28 cellular contexts compared by ENCODE assay signal in the genomic region with DNA sequence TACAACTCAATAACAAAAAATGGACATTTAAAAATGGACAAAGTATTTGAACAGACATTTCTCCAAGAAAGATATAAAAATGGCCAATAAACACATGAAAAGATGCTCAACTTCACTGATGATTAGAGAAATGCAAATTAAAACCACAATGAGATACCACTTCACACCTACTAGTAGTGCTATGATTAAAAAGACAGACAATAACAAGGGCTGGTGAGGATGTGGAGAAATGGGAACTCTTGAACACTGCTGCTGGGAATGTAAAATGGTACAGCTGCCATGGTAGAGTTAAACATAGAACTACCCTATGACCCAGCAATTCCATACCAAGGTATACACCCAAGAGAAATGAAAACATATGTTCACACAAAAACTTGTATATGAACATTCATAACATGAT. TPM values are rescaled to one million over a fixed set of nuclear protein-coding genes. Genes with fewer than 3 reads are reported as not detected.
"Had no signal": no experiment of that assay in that cellular context is flagged by ENCODE, and none has a peak within 500 bp of the region (broad histone marks: within the 10 kb centered on the region; RNA-seq: fewer than 3 reads in every experiment).

No MANE protein-coding gene starts in this region.

- H3K27me3 ChIP-seq: Peyer's patch, SJCRH30 had no signal

- H3K27ac ChIP-seq: HL-60, PC-9, Peyer's patch, SJCRH30 had no signal

- ATAC-seq: Right ventricle myocardium inferior, SK-N-SH treated with all-trans-retinoic acid at 6 μM for 48 hours had no signal

- H3K4me1 ChIP-seq: Peyer's patch had no signal

- H2AFZ ChIP-seq: PC-9 had no signal

- H3K9me3 ChIP-seq: Peyer's patch, SJCRH30 had no signal

- DNase-seq: KBM-7, MV-4-11, NCI-H1048, NCI-H1105, NCI-H1417, NCI-H1436 treated with DMSO at 0.1 percent for 48 hours, NCI-H1694, NCI-H187 treated with DMSO at 0.1 percent for 48 hours, NCI-H2029 treated with DMSO at 0.1 percent for 48 hours, NCI-H2171 treated with DMSO at 0.1 percent for 48 hours, NCI-H2227 treated with DMSO at 0.1 percent for 48 hours, NCI-H524, NCI-H526 treated with DMSO at 0.1 percent for 48 hours, NCI-H748 treated with DMSO at 0.1 percent for 48 hours, OCI-M1, PC-9, Peyer's patch, SHP77 treated with DMSO at 0.1 percent for 48 hours, SJCRH30, T-helper 1 cell had no signal

- H3K4me3 ChIP-seq: PC-9, Peyer's patch, SJCRH30 had no signal

- H3K4me2 ChIP-seq: PC-9 had no signal

- FAIRE-seq: HTR-8/SVneo had no signal

- H3K36me3 ChIP-seq: Peyer's patch had no signal

RNA-seq across cellular contexts. Expression of a gene that starts 24.9 kb away (rescaled TPM):
- total RNA-seq: MCF 10A, NCI-H460, PC-9, Peyer's patch, Right ventricle myocardium inferior, RPMI7951, SJCRH30 had no signal

RNA-seq across cellular contexts. Expression of a gene that starts 41.9 kb away (rescaled TPM):
- total RNA-seq: LHCN-M2, MCF 10A, NCI-H460, PC-9, RPMI7951, SJCRH30 had no signal

RNA-seq across cellular contexts. Expression of a gene that starts 46.5 kb away (rescaled TPM):
- total RNA-seq: LHCN-M2, MCF 10A, NCI-H460, PC-9, Peyer's patch, Right ventricle myocardium inferior, RPMI7951, SJCRH30 had no signal
